Comparison of ENCODE assay signal across 22 cellular contexts in the genomic region with DNA sequence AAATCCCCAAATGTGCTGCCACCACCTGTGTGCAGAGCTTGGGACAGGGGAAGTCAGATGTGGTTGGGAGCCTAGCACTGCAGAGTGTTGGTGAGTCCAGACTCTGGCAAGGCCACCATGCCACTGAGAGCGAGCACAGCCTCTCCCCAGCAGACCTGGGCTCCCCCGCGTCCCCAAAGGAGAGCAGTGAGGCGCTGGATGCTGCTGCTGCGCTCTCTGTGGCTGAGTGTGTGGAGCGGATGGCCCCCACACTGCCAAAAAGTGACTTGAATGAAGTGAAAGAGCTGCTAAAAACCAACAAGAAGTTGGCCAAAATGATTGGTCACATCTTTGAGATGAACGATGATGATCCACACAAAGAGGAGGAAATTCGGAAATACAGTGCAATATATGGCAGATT. TPM values are rescaled to one million over a fixed set of nuclear protein-coding genes. Genes with fewer than 3 reads are reported as not detected.
DNase-seq lines count a peak whose midpoint lies in the region; ATAC-seq, FAIRE-seq and TF ChIP-seq lines count a peak whose summit lies in the region.
"Had no signal": no experiment of that assay in that cellular context is flagged by ENCODE, and none has a peak within 500 bp of the region (broad histone marks: within the 10 kb centered on the region; RNA-seq: fewer than 3 reads in every experiment).

No MANE protein-coding gene starts in this region.

- H3K79me2 ChIP-seq in GM23338 (replicated peaks; ENCODE audit: insufficient read depth): peaks cover 42% of the 10 kb centered on the region
- H3K79me2 ChIP-seq in K562 (ENCODE audit: control insufficient read depth, insufficient read depth, low read length): peaks cover 94% of the 10 kb centered on the region
- H3K79me2 ChIP-seq in trophoblast cell (ENCODE audit: control insufficient read depth, insufficient read depth, low read length, poor library complexity): peaks cover 2% of the 10 kb centered on the region

- intact Hi-C loops in activated CD4-positive, alpha-beta memory T cell treated with anti-CD3 and anti-CD28 coated beads for 36 hours (cut with micrococcal nuclease): no loop called here
- intact Hi-C loops in K562 (cut with micrococcal nuclease): no loop called here

- no peak overlapping the region for H3K27ac ChIP-seq in GM23338 (ENCODE audit: low read depth)
- H3K27ac ChIP-seq in K562 (ENCODE audit: extremely low read depth, low read depth, low read length): no peak overlapping the region
- no peak overlapping the region for H3K27ac ChIP-seq in trophoblast cell (ENCODE audit: low read depth, low read length)
- H3K27ac ChIP-seq: HL-60, SK-N-MC had no signal

- H3K4me1 ChIP-seq in GM23338 (ENCODE audit: insufficient read depth) (peaks cover 25% of the 10 kb centered on the region; the same call in 1 of the 2 replicates), K562 (replicated peaks in 1 of 2; ENCODE audit: control insufficient read depth in 2 of 2, insufficient read depth in 2 of 2, low read length in 2 of 2) (peaks cover 7 to 26% of the 10 kb centered on the region in 2 experiments; a peak in 4 of 5 replicates), trophoblast cell (ENCODE audit: control insufficient read depth in 1 of 2, insufficient read depth in 2 of 2, low read length in 2 of 2) (peaks cover 0 to 2% of the 10 kb centered on the region in 2 experiments)

- no peak overlapping the region for H2BK5ac ChIP-seq in trophoblast cell (ENCODE audit: low read depth, low read length, poor library complexity)

- TF ChIP-seq RAD21 in K562 (CRISPR knock-in tag; conservative IDR thresholded peaks at IDR 0.05 in 1 of 2, IDR thresholded peaks at IDR 0.05 in 1 of 2): no peak

- H3K36me3 Mint-ChIP-seq in activated CD4-positive, alpha-beta memory T cell treated with anti-CD3 and anti-CD28 coated beads for 36 hours: peaks cover 29% of the 10 kb centered on the region
- peaks cover 23% of the 10 kb centered on the region for H3K36me3 Mint-ChIP-seq in activated CD4-positive, alpha-beta memory T cell treated with anti-CD3 and anti-CD28 coated beads, Interleukin-2, amount 10 ng/mL, durations not matched to agents 7 days and 5 days (ENCODE audit: low read depth)
- H3K36me3 Mint-ChIP-seq in GM23338 (ENCODE audit: low read depth): no peaks in the 10 kb centered on the region; the same call in 2 of the 3 replicates

- H3K79me1 ChIP-seq in trophoblast cell (ENCODE audit: low read length): no peaks in the 10 kb centered on the region

- no peaks in the 10 kb centered on the region for H3K9me3 Mint-ChIP-seq in activated CD4-positive, alpha-beta memory T cell treated with anti-CD3 and anti-CD28 coated beads for 36 hours
- no peaks in the 10 kb centered on the region for H3K9me3 Mint-ChIP-seq in activated CD4-positive, alpha-beta memory T cell treated with anti-CD3 and anti-CD28 coated beads, Interleukin-2, amount 10 ng/mL, durations not matched to agents 7 days and 5 days
- H3K9me3 Mint-ChIP-seq in GM23338: no peaks in the 10 kb centered on the region

- peaks cover 76% of the 10 kb centered on the region for H3K4me1 Mint-ChIP-seq in activated CD4-positive, alpha-beta memory T cell treated with anti-CD3 and anti-CD28 coated beads for 36 hours (ENCODE audit: low read depth)
- peaks cover 20% of the 10 kb centered on the region for H3K4me1 Mint-ChIP-seq in activated CD4-positive, alpha-beta memory T cell treated with anti-CD3 and anti-CD28 coated beads, Interleukin-2, amount 10 ng/mL, durations not matched to agents 7 days and 5 days
- H3K4me1 Mint-ChIP-seq in GM23338: peaks cover 27% of the 10 kb centered on the region

- H2BK120ac ChIP-seq in trophoblast cell (ENCODE audit: insufficient read depth, low read length, poor library complexity): no peak overlapping the region

- no peak overlapping the region for H4K8ac ChIP-seq in trophoblast cell (ENCODE audit: low read depth, low read length)

- H3K23ac ChIP-seq in trophoblast cell (ENCODE audit: low read length): no peak overlapping the region

- ATAC-seq in GM23338 (peak; percentile 50), K562 (peak; percentile 33)

- DNase-seq in activated CD4-positive, alpha-beta memory T cell treated with anti-CD3 and anti-CD28 coated beads for 36 hours: no peak
- DNase-seq in activated CD4-positive, alpha-beta memory T cell treated with anti-CD3 and anti-CD28 coated beads, Interleukin-2, amount 10 ng/mL, durations not matched to agents 7 days and 5 days: no peak
- DNase-seq in GM23338 (ENCODE audit: low spot score) (no peak), K562 (ENCODE audit: extremely low read depth in 1 of 4, low spot score in 3 of 4) (no peak), trophoblast cell (no peak), NCI-H774 (lab: John Stamatoyannopoulos, UW) (no peak), kidney glomerular epithelial cell (lab: John Stamatoyannopoulos, UW) (no peak), OCI-M1 (lab: John Stamatoyannopoulos, UW) (no peak)
- DNase-seq: 8988T; DMS153; GF-D8; HCEC 1CT; IMR-90; Kasumi-1; NCI-H1092 treated with DMSO at 0.1 percent for 48 hours; NCI-H1694; NK-92 treated with Interleukin-12 subunit alpha and Interleukin-12 subunit beta, amount 100 ng/mL, for 24 hours; SHP77 had no signal

- TF ChIP-seq CTCF in GM23338 (conservative IDR thresholded peaks at IDR 0.05; ENCODE audit: low read depth in 2 of 2): no peak
- no peak for TF ChIP-seq CTCF in K562 (IDR thresholded peaks at IDR 0.05 in 2 of 3, conservative IDR thresholded peaks at IDR 0.05 in 1 of 3; ENCODE audit: insufficient read depth in 2 of 3, low read depth in 1 of 3, low read length in 3 of 3)

- no peak overlapping the region for H4K91ac ChIP-seq in trophoblast cell (ENCODE audit: low read depth, low read length)

- H3K4ac ChIP-seq in trophoblast cell (ENCODE audit: low read depth, low read length): peak overlapping the region; percentile 21

- H3K27me3 ChIP-seq in GM23338 (ENCODE audit: insufficient read depth): no peaks in the 10 kb centered on the region
- no peaks in the 10 kb centered on the region for H3K27me3 ChIP-seq in K562 (ENCODE audit: control insufficient read depth in 2 of 2, insufficient read depth in 2 of 2, low read length in 2 of 2)
- no peaks in the 10 kb centered on the region for H3K27me3 ChIP-seq in trophoblast cell (ENCODE audit: insufficient read depth, low read length)

- POLR2A ChIA-PET in activated CD4-positive, alpha-beta memory T cell treated with anti-CD3 and anti-CD28 coated beads for 36 hours (lab: Charles Lee): no interaction called here
- POLR2A ChIA-PET in activated CD4-positive, alpha-beta memory T cell treated with anti-CD3 and anti-CD28 coated beads, Interleukin-2, amount 10 ng/mL, durations not matched to agents 7 days and 5 days (lab: Charles Lee): interaction anchor here (1.8 kb wide), 1 partner anchor 125 kb away, joined by 6 read pairs; a partner anchor contains a TSS
- POLR2A ChIA-PET in K562 (lab: Yijun Ruan, JAX): no interaction called here

- H3K9me3 ChIP-seq in K562 (replicated peaks; ENCODE audit: control insufficient read depth, insufficient read depth, low read depth, low read length) (no peaks in the 10 kb centered on the region), trophoblast cell (ENCODE audit: insufficient read depth, low read depth, low read length) (no peaks in the 10 kb centered on the region)

- peaks cover 5% of the 10 kb centered on the region; the same call in 1 of the 2 replicates for H4K20me1 ChIP-seq in GM23338 (replicated peaks; ENCODE audit: insufficient read depth)
- no peaks in the 10 kb centered on the region for H4K20me1 ChIP-seq in K562 (replicated peaks; ENCODE audit: control insufficient read depth, insufficient read depth, low read length)

- H3F3A ChIP-seq in GM23338 (replicated peaks; ENCODE audit: low read depth): no peaks in the 10 kb centered on the region

- no peak for TF ChIP-seq EP300 in K562 (IDR thresholded peaks at IDR 0.05; ENCODE audit: low read length)

- H3K18ac ChIP-seq in trophoblast cell (ENCODE audit: low read length): no peak overlapping the region

- no peak overlapping the region for H4K12ac ChIP-seq in trophoblast cell (ENCODE audit: low read depth, low read length)

- no TSS peak for BruUV-seq in K562 (replicated peaks; lab: Mats Ljungman, UMichigan)

- no peaks in the 10 kb centered on the region for H3K27me3 Mint-ChIP-seq in activated CD4-positive, alpha-beta memory T cell treated with anti-CD3 and anti-CD28 coated beads for 36 hours
- H3K27me3 Mint-ChIP-seq in activated CD4-positive, alpha-beta memory T cell treated with anti-CD3 and anti-CD28 coated beads, Interleukin-2, amount 10 ng/mL, durations not matched to agents 7 days and 5 days: no peaks in the 10 kb centered on the region
- H3K27me3 Mint-ChIP-seq in GM23338 (ENCODE audit: insufficient read depth, low read depth, poor library complexity): peaks cover 2% of the 10 kb centered on the region

- CTCF ChIA-PET in activated CD4-positive, alpha-beta memory T cell treated with anti-CD3 and anti-CD28 coated beads for 36 hours (lab: Charles Lee): no interaction called here
- CTCF ChIA-PET in activated CD4-positive, alpha-beta memory T cell treated with anti-CD3 and anti-CD28 coated beads, Interleukin-2, amount 10 ng/mL, durations not matched to agents 7 days and 5 days (lab: Charles Lee): no interaction called here
- CTCF ChIA-PET in K562 (lab: Yijun Ruan, JAX; ENCODE audit: low intra/inter-chr PET ratio): no interaction called here

- no peaks in the 10 kb centered on the region for H3K9me2 ChIP-seq in GM23338 (ENCODE audit: insufficient read depth)

- 88% methylated on average over 8 of the region's 8 CpGs for WGBS in K562 (ENCODE audit: insufficient coverage, low coverage, missing lambda C conversion rate)
- WGBS in trophoblast cell (ENCODE audit: extremely low coverage, insufficient coverage, insufficient read length): no CpG with 5 or more reads among the region's 8 CpGs

- H3K14ac ChIP-seq in trophoblast cell (ENCODE audit: low read length): no peak overlapping the region

- peak overlapping the region; percentile 13 for H3K4me3 Mint-ChIP-seq in activated CD4-positive, alpha-beta memory T cell treated with anti-CD3 and anti-CD28 coated beads for 36 hours
- H3K4me3 Mint-ChIP-seq in activated CD4-positive, alpha-beta memory T cell treated with anti-CD3 and anti-CD28 coated beads, Interleukin-2, amount 10 ng/mL, durations not matched to agents 7 days and 5 days: no peak overlapping the region
- H3K4me3 Mint-ChIP-seq in GM23338: no peak overlapping the region
- H3K4me3 Mint-ChIP-seq: CD14-positive monocyte had no signal

- H3K4me3 ChIP-seq in GM23338: no peak overlapping the region
- H3K4me3 ChIP-seq in K562: no peak overlapping the region
- H3K4me3 ChIP-seq in trophoblast cell (ENCODE audit: low read depth, low read length): no peak overlapping the region
- H3K4me3 ChIP-seq: SK-N-MC had no signal

- no peak overlapping the region for H2AFZ ChIP-seq in GM23338
- H2AFZ ChIP-seq in K562 (ENCODE audit: low read depth, low read length): no peak overlapping the region
- H2AFZ ChIP-seq in trophoblast cell (ENCODE audit: insufficient read depth, low read length, poor library complexity): no peak overlapping the region

- in situ Hi-C loops in K562 (cut with MboI): no loop called here

- H3K36me3 ChIP-seq in GM23338 (ENCODE audit: insufficient read depth) (no peaks in the 10 kb centered on the region), K562 (ENCODE audit: control insufficient read depth, insufficient read depth, low read length) (peaks cover 14% of the 10 kb centered on the region; the same call in 2 of the 3 replicates), trophoblast cell (ENCODE audit: control insufficient read depth in 1 of 2, insufficient read depth in 2 of 2, low read length in 2 of 2) (peaks cover 3 to 9% of the 10 kb centered on the region in 2 experiments)

- H3K9ac ChIP-seq in K562 (ENCODE audit: insufficient read depth in 1 of 2, low read depth in 2 of 2, low read length in 2 of 2) (peak overlapping the region in 1 of 2 experiments; percentile 39; a peak in 1 of 4 replicates), trophoblast cell (ENCODE audit: low read length) (no peak overlapping the region)

- TF ChIP-seq POLR2A in K562 (conservative IDR thresholded peaks at IDR 0.05): no peak

- H3K9me1 ChIP-seq in K562 (ENCODE audit: control insufficient read depth, insufficient read depth, low read length): peaks cover 4% of the 10 kb centered on the region

- H2AK5ac ChIP-seq in trophoblast cell (ENCODE audit: low read length): no peak overlapping the region

- peak overlapping the region; percentile 35 for H3K27ac Mint-ChIP-seq in activated CD4-positive, alpha-beta memory T cell treated with anti-CD3 and anti-CD28 coated beads for 36 hours
- no peak overlapping the region for H3K27ac Mint-ChIP-seq in activated CD4-positive, alpha-beta memory T cell treated with anti-CD3 and anti-CD28 coated beads, Interleukin-2, amount 10 ng/mL, durations not matched to agents 7 days and 5 days
- H3K27ac Mint-ChIP-seq in GM23338: no peak overlapping the region

- FAIRE-seq in K562 (lab: Jason Lieb, UNC): no peak
- FAIRE-seq: GM12891 had no signal

- H3K4me2 ChIP-seq in GM23338 (no peak overlapping the region), K562 (ENCODE audit: insufficient read depth, low read length) (no peak overlapping the region), trophoblast cell (ENCODE audit: low read length) (no peak overlapping the region)

- H2BK12ac ChIP-seq in trophoblast cell (ENCODE audit: low read length): no peak overlapping the region

RNA-seq across cellular contexts. Expression of a gene that starts 10.7 kb away (rescaled TPM):
- total RNA-seq in activated CD4-positive, alpha-beta memory T cell treated with anti-CD3 and anti-CD28 coated beads for 36 hours: 10 to 100 TPM; 48.7 to 51.5 TPM
- 10 to 100 TPM; 21.7 to 28.1 TPM for total RNA-seq in activated CD4-positive, alpha-beta memory T cell treated with anti-CD3 and anti-CD28 coated beads, Interleukin-2, amount 10 ng/mL, durations not matched to agents 7 days and 5 days
- total RNA-seq in GM23338 (2014; rRNA removed; shearing (Covaris generic)): 35.9 and 40.2 TPM in 2 replicates
- polyA plus RNA-seq in GM23338 (2016; fragmentation: Nextera tagmentation; extraction: Ambion mirVana) (8.3 and 10.4 TPM in 2 replicates), K562 (2011; rRNA removed) (18.3 and 23.0 TPM in 2 replicates), K562 (2014; fragmentation: Illumina TruSeq; extraction: Trizol) (14.3 and 15.5 TPM in 2 replicates), K562 (2014; fragmentation: Nextera tagmentation; extraction: Ambion mirVana) (1 to 10 TPM; 3.1 to 4.0 TPM), K562 (2014; rRNA removed) (10.5 and 11.9 TPM in 2 replicates)
- total RNA-seq in K562 (2011; cell fraction: chromatin; rRNA removed; ENCODE audit: low replicate concordance): 18.4 and 32.2 TPM in 2 replicates
- total RNA-seq in K562 (2011; cell fraction: nucleolus; rRNA removed): 6.8 and 10.3 TPM in 2 replicates
- 14.0 and 16.0 TPM in 2 replicates for total RNA-seq in K562 (2011; cell fraction: nucleoplasm; rRNA removed)
- total RNA-seq in K562 (2014; rRNA removed) (17.6 and 20.6 TPM in 2 replicates), K562 (2014; rRNA removed; fragmentation: Illumina TruSeq; extraction: Trizol) (20.2 and 22.8 TPM in 2 replicates), K562 (2015; rRNA removed; fragmentation: Illumina TruSeq; extraction: Trizol) (20.7 and 21.7 TPM in 2 replicates), K562 (2021) (16.3 and 17.2 TPM in 2 replicates)
- 5.1 and 7.5 TPM in 2 replicates for polyA plus RNA-seq in K562 (2011; cell fraction: cytosol; rRNA removed)
- polyA plus RNA-seq in K562 (2011; cell fraction: nucleus; rRNA removed): 30.1 and 30.9 TPM in 2 replicates
- 11.6 and 12.8 TPM in 2 replicates for polyA plus RNA-seq in K562 (2012)
- 33.5 and 34.3 TPM in 2 replicates for polyA minus RNA-seq in K562 (2011; rRNA and poly(A)+ RNA removed)
- 10.5 and 13.2 TPM in 2 replicates for polyA minus RNA-seq in K562 (2011; cell fraction: cytosol; rRNA and poly(A)+ RNA removed)
- 18.2 and 28.2 TPM in 2 replicates for polyA minus RNA-seq in K562 (2011; cell fraction: nucleus; rRNA and poly(A)+ RNA removed)
- 21.4 and 23.7 TPM in 2 replicates for polyA plus RNA-seq in trophoblast cell (2013)
